Comparison of ENCODE assay signal across 8 cellular contexts in the genomic region with DNA sequence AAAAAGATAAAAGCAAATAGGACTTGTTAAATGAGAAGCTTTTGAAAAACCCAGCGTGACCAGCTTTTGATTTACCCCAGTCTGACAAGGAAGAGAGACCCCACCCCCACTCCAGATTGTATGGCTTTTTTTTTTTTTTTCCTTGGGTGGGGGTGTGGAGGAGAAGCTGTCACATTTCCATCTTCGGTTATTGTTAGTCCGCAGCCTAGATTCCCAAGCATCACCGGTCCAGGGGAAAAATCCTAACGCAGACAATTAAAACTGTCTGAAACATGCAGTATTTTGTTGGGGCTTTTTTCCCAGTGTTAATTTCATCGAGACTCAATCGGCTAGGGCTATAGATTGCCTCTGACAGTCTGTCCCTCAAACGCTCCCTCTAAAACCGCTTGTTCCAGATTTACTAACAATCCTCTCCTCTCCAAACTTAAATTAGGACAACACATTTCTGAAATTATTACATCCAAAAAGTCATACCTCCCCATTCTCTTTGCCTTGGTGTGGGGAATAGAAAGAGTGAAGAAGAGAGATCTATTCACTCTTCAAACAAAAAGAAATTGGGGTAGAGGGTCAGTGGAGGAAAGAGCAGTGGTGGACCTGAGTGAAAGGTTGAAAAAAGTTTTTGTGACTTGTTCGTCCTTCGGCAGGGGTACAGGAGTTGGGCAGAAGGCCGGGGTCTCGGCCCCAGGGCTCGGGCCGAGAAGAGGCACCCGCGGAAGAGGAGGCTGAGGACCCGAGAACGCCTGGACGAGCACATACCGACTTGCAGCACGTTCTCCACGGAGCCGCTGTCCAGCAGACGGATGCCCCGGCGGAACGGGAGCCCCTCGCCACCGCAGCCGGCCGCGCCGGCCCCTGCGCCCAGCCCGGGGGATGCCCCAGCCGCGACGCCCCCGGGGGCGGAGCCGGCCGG. TPM values are rescaled to one million over a fixed set of nuclear protein-coding genes. Genes with fewer than 3 reads are reported as not detected.
DNase-seq lines count a peak whose midpoint lies in the region; ATAC-seq and TF ChIP-seq lines count a peak whose summit lies in the region.

No MANE protein-coding gene starts in this region.

- intact Hi-C loops in right lobe of liver (cut with DNase I), result no loop called here

- H3K9ac ChIP-seq in HUES64 (ENCODE audit: low read depth, low read length), result no peak overlapping the region

- no peaks in the 10 kb centered on the region for H3K9me3 Mint-ChIP-seq in stimulated activated naive CD8-positive, alpha-beta T cell treated with anti-CD3 and anti-CD28 coated beads, Interleukin-15, Interleukin-2, amounts not matched to agents 100 ng/mL and 50 ng/mL, for 24 hours

- H3K36me3 ChIP-seq in HUES64 (ENCODE audit: insufficient read depth, low read length) (no peaks in the 10 kb centered on the region), right lobe of liver (no peaks in the 10 kb centered on the region)

- ATAC-seq in right lobe of liver, result peak; percentile 44 to 59 (median 50)

- TF ChIP-seq CTCF in right lobe of liver (IDR thresholded peaks at IDR 0.05), result no peak

- H3K4me1 Mint-ChIP-seq in stimulated activated naive CD8-positive, alpha-beta T cell treated with anti-CD3 and anti-CD28 coated beads, Interleukin-15, Interleukin-2, amounts not matched to agents 100 ng/mL and 50 ng/mL, for 24 hours (ENCODE audit: low read depth), result peaks cover 37% of the 10 kb centered on the region

- H3K36me3 Mint-ChIP-seq in stimulated activated naive CD8-positive, alpha-beta T cell treated with anti-CD3 and anti-CD28 coated beads, Interleukin-15, Interleukin-2, amounts not matched to agents 100 ng/mL and 50 ng/mL, for 24 hours (ENCODE audit: low read depth), result no peaks in the 10 kb centered on the region

- peak; percentile 9 for DNase-seq in DMS153 (lab: John Stamatoyannopoulos, UW)
- DNase-seq in DMS153 treated with DMSO at 0.1 percent for 48 hours (lab: John Stamatoyannopoulos, UW; ENCODE audit: unreplicated experiment), result no peak
- DNase-seq in T-helper 9 cell, result peak; percentile 3
- DNase-seq in dermis microvascular lymphatic vessel endothelial cell (ENCODE audit: low read depth in 2 of 2), result peak; percentile 22 to 67
- DNase-seq in right lobe of liver, result peak; percentile 45 to 69 (median 53)
- DNase-seq in NK-92 treated with Interleukin-12 subunit alpha and Interleukin-12 subunit beta, amount 100 ng/mL, for 24 hours (lab: John Stamatoyannopoulos, UW), result no peak

- H3K27ac ChIP-seq in HUES64 (ENCODE audit: low read depth, low read length), result no peak overlapping the region
- no peak overlapping the region for H3K27ac ChIP-seq in right lobe of liver

- H3K27me3 Mint-ChIP-seq in stimulated activated naive CD8-positive, alpha-beta T cell treated with anti-CD3 and anti-CD28 coated beads, Interleukin-15, Interleukin-2, amounts not matched to agents 100 ng/mL and 50 ng/mL, for 24 hours, result peaks cover 23% of the 10 kb centered on the region

- H3K4me3 ChIP-seq in HUES64 (ENCODE audit: low read length) (peak overlapping the region; percentile 90), right lobe of liver (peak overlapping the region in 2 of 3 donors; percentile 5 to 76)

- peak overlapping the region; percentile 84 for H3K27ac Mint-ChIP-seq in stimulated activated naive CD8-positive, alpha-beta T cell treated with anti-CD3 and anti-CD28 coated beads, Interleukin-15, Interleukin-2, amounts not matched to agents 100 ng/mL and 50 ng/mL, for 24 hours

- peak overlapping the region; percentile 86 for H3K4me3 Mint-ChIP-seq in stimulated activated naive CD8-positive, alpha-beta T cell treated with anti-CD3 and anti-CD28 coated beads, Interleukin-15, Interleukin-2, amounts not matched to agents 100 ng/mL and 50 ng/mL, for 24 hours

- H3K27me3 ChIP-seq in HUES64 (ENCODE audit: insufficient read depth, low read length) (peaks cover 67% of the 10 kb centered on the region), right lobe of liver (no peaks in the 10 kb centered on the region)

- H3K9me3 ChIP-seq in HUES64 (ENCODE audit: insufficient read depth, low read depth, low read length) (no peaks in the 10 kb centered on the region), right lobe of liver (no peaks in the 10 kb centered on the region)

- no peak for TF ChIP-seq POLR2A in right lobe of liver (IDR thresholded peaks at IDR 0.05)

- WGBS in HUES64, result 2% methylated on average over 42 of the region's 43 CpGs
- 5% methylated on average over 19 of the region's 43 CpGs for WGBS in right lobe of liver (ENCODE audit: insufficient coverage, low coverage, low lambda C conversion rate, missing lambda C conversion rate)

- peaks cover 20% of the 10 kb centered on the region for H3K4me1 ChIP-seq in HUES64 (ENCODE audit: insufficient read depth, low read length)
- peaks cover 0 to 5% (median 2%) of the 10 kb centered on the region in 4 donors for H3K4me1 ChIP-seq in right lobe of liver

RNA-seq across cellular contexts. Expression of gene ZSWIM5, which starts 1.1 kb away (rescaled TPM):
- 2.9 TPM for polyA plus RNA-seq in HUES64 (2013, experiment 1 of 2)
- 3.7 TPM for polyA plus RNA-seq in HUES64 (2013, experiment 2 of 2)
- total RNA-seq in dermis microvascular lymphatic vessel endothelial cell (3.7 and 14.7 TPM in 2 replicates), right lobe of liver (under 1 TPM; 0.18 to 0.46 (median 0.31) TPM)

Comparison
In these comparisons a context has a peak if more than half of its experiments do, and no peak if none do; other contexts are left out.
1. DNase-seq: peak in DMS153 (single experiment), T-helper 9 cell (single experiment), dermis microvascular lymphatic vessel endothelial cell (2 of 2) and right lobe of liver (3 of 3); none in DMS153 treated with DMSO at 0.1 percent for 48 hours (single experiment) and NK-92 treated with Interleukin-12 subunit alpha and Interleukin-12 subunit beta, amount 100 ng/mL, for 24 hours (single experiment).